ENCODE assay signal across 8 cellular contexts in the genomic region with DNA sequence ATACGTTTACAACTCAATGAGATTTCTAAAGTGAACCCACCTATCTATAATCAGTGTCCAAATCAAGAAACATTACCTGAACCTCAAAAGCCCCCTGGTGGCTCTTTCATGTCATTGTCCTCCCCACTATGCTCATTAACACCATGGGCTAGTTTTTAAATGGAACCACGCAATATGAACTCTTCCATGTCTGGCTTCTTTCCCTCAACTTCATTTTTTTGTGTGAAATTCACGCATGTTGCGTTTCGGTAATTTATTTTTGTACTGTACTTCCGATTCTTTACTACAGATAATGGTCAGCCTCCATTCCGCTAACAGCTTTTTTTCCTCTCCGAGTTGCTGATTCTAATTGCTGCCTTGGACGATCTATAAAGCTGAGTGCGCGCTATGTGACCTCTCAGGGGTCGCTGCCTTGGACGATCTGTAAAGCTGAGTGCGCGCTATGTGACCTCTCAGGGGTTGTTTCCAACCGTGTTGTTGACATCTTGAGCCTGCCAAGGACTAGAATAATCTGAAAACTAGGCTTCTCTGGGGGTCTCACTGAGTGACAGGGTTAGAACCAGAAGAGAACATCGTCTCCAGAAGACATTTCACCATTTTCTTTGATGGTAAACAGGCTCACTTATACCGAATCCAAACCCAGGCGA. TPM values are rescaled to one million over a fixed set of nuclear protein-coding genes. Genes with fewer than 3 reads are reported as not detected.
DNase-seq lines count a peak whose midpoint lies in the region; ATAC-seq and TF ChIP-seq lines count a peak whose summit lies in the region.

No MANE protein-coding gene starts in this region.

- peaks cover 3% of the 10 kb centered on the region for H3K36me3 ChIP-seq in BE2C
- no peaks in the 10 kb centered on the region for H3K36me3 ChIP-seq in Karpas-422 (ENCODE audit: insufficient read depth, low read length)
- H3K36me3 ChIP-seq in OCI-LY7 (ENCODE audit: insufficient read depth, low read length) = peaks cover 65% of the 10 kb centered on the region
- H3K36me3 ChIP-seq in gastrocnemius medialis = no peaks in the 10 kb centered on the region

- H3K4me3 ChIP-seq in BE2C (ENCODE audit: low read depth, low read length) (peak overlapping the region; percentile 97), Karpas-422 (ENCODE audit: low read length) (peak overlapping the region; percentile 96), OCI-LY7 (ENCODE audit: low read depth, low read length, poor library complexity, severe bottlenecking) (peak overlapping the region; percentile 95), gastrocnemius medialis (peak overlapping the region; percentile 56 to 83 (median 74))

- in situ Hi-C loops in gastrocnemius medialis (cut with MboI; ENCODE audit: low sequenced_read_pairs in 4 of 4) = loop anchor here in 1 of 4 donors (25.0 kb wide), 1 partner anchor 1136 kb away; a partner anchor contains a TSS

- H3K27ac ChIP-seq in Karpas-422 (ENCODE audit: low read length) (peak overlapping the region; percentile 90), OCI-LY7 (ENCODE audit: low read depth, low read length, poor library complexity, severe bottlenecking) (peak overlapping the region; percentile 92), gastrocnemius medialis (peak overlapping the region; percentile 94 to 97 (median 96))

- H2AFZ ChIP-seq in Karpas-422 (ENCODE audit: low read length) (peak overlapping the region; percentile 30; the same call in 1 of the 2 replicates), OCI-LY7 (ENCODE audit: low read length) (peak overlapping the region; percentile 86; the same call in 1 of the 2 replicates)

- H3K79me2 ChIP-seq in Karpas-422 (ENCODE audit: low read length) = peaks cover 42% of the 10 kb centered on the region
- H3K79me2 ChIP-seq in OCI-LY7 (ENCODE audit: insufficient read depth, low read depth, low read length) = peaks cover 59% of the 10 kb centered on the region

- intact Hi-C loops in OCI-LY7 (cut with micrococcal nuclease; ENCODE audit: unreplicated experiment) (loop anchor here (1.0 to 5.0 kb wide), 3 partner anchors 121 to 736 kb away; no protein-coding TSS in a partner anchor), gastrocnemius medialis (cut with DNase I; ENCODE audit: low total_unique reads) (loop anchor here (1.0 to 10.0 kb wide), 3 partner anchors 25 to 1174 kb away; a partner anchor contains a TSS)

- H3K4me1 ChIP-seq in BE2C (no peaks in the 10 kb centered on the region), Karpas-422 (ENCODE audit: low read length) (peaks cover 39% of the 10 kb centered on the region), OCI-LY7 (ENCODE audit: insufficient read depth, low read length, poor library complexity, severe bottlenecking) (peaks cover 34% of the 10 kb centered on the region), gastrocnemius medialis (peaks cover 17 to 24% of the 10 kb centered on the region in 2 donors)

- DNase-seq in BE2C (peak; percentile 23), Karpas-422 (peak; percentile 92), OCI-LY7 (ENCODE audit: low spot score) (peak; percentile 89), amniotic epithelial cell (ENCODE audit: low read depth) (peak; percentile 52), iPS DF 19.7 (ENCODE audit: low read depth, low spot score) (peak; percentile 20), gastrocnemius medialis (peak; percentile 6 to 33), AG08396 (ENCODE audit: low spot score) (no peak)

- H3K9me3 ChIP-seq in BE2C (no peaks in the 10 kb centered on the region), Karpas-422 (ENCODE audit: low read length) (no peaks in the 10 kb centered on the region), OCI-LY7 (ENCODE audit: low read length) (peaks cover 17% of the 10 kb centered on the region; the same call in 1 of the 2 replicates), gastrocnemius medialis (no peaks in the 10 kb centered on the region)

- TF ChIP-seq CTCF in BE2C (IDR thresholded peaks at IDR 0.05; ENCODE audit: low read depth, low read length) (peak; percentile 86), OCI-LY7 (conservative IDR thresholded peaks at IDR 0.05; ENCODE audit: low read length) (peak; percentile 94), gastrocnemius medialis (IDR thresholded peaks at IDR 0.05 in 4 of 5, conservative IDR thresholded peaks at IDR 0.05 in 1 of 5) (peak; percentile 59 to 82 (median 75))

- H3K27me3 ChIP-seq in BE2C = no peaks in the 10 kb centered on the region
- H3K27me3 ChIP-seq in Karpas-422 (ENCODE audit: low read length) = no peaks in the 10 kb centered on the region
- H3K27me3 ChIP-seq in gastrocnemius medialis = no peaks in the 10 kb centered on the region

- peaks cover 23% of the 10 kb centered on the region for H4K20me1 ChIP-seq in Karpas-422 (ENCODE audit: insufficient read depth, low read depth, low read length)
- peaks cover 25% of the 10 kb centered on the region for H4K20me1 ChIP-seq in OCI-LY7 (ENCODE audit: insufficient read depth, low read length)

- TF ChIP-seq POLR2A in gastrocnemius medialis (IDR thresholded peaks at IDR 0.05) = no peak

- H3K9me2 ChIP-seq in Karpas-422 (replicated peaks; ENCODE audit: insufficient read depth, low read length) = no peaks in the 10 kb centered on the region
- H3K9me2 ChIP-seq in OCI-LY7 (ENCODE audit: insufficient read depth, low read length) = no peaks in the 10 kb centered on the region

- H3K9ac ChIP-seq in Karpas-422 (ENCODE audit: low read length) = peak overlapping the region; percentile 91

- CTCF ChIA-PET in OCI-LY7 (lab: Charles Lee; ENCODE audit: unreplicated experiment) = no interaction called here

- ATAC-seq in GM18520 (IDR thresholded peaks at IDR 0.05; ENCODE audit: unreplicated experiment) (peak; percentile 16), gastrocnemius medialis (peak in 1 of 2 donors; percentile 4)

- TSS peak; percentile 76 for BruUV-seq in OCI-LY7 (replicated peaks; lab: Mats Ljungman, UMichigan)

- POLR2A ChIA-PET in OCI-LY7 (lab: Charles Lee) = interaction anchor here (0.7 to 2.8 kb wide), 9 partner anchors 9 to 139 kb away, joined by 3 to 15 read pairs (median 5); a partner anchor contains a TSS

- peak overlapping the region; percentile 92 for H3K4me2 ChIP-seq in Karpas-422 (ENCODE audit: low read depth, low read length, poor library complexity, severe bottlenecking)
- peak overlapping the region; percentile 83 for H3K4me2 ChIP-seq in OCI-LY7 (ENCODE audit: low read length)

RNA-seq across cellular contexts. Expression of a gene that starts 1.1 kb away (rescaled TPM):
- polyA plus RNA-seq in BE2C (2012; ENCODE audit: insufficient read depth, insufficient read length, low read depth) = 98.7 TPM
- 93.4 and 188 TPM in 2 replicates for total RNA-seq in Karpas-422 (2014; rRNA removed; shearing (Covaris generic); ENCODE audit: low replicate concordance)
- 473 and 1,119 TPM in 2 replicates for total RNA-seq in OCI-LY7 (2014; rRNA removed; shearing (Covaris generic))
- 332 and 343 TPM in 2 replicates for total RNA-seq in OCI-LY7 (2022)
- 10 to 100 TPM; 32.9 to 99.6 (median 73.7) TPM for total RNA-seq in gastrocnemius medialis

RNA-seq across cellular contexts. Expression of a gene that starts 24.5 kb away (rescaled TPM):
- 65.0 TPM for polyA plus RNA-seq in BE2C (2012; ENCODE audit: insufficient read depth, insufficient read length, low read depth)
- 38.3 and 41.7 TPM in 2 replicates for total RNA-seq in Karpas-422 (2014; rRNA removed; shearing (Covaris generic); ENCODE audit: low replicate concordance)
- 35.5 and 43.7 TPM in 2 replicates for total RNA-seq in OCI-LY7 (2014; rRNA removed; shearing (Covaris generic))
- total RNA-seq in OCI-LY7 (2022) (47.1 and 49.6 TPM in 2 replicates), gastrocnemius medialis (10 to 100 TPM; 10.8 to 15.6 (median 12.3) TPM)
